ENCODE assay signal across 1 cellular context in the genomic region with DNA sequence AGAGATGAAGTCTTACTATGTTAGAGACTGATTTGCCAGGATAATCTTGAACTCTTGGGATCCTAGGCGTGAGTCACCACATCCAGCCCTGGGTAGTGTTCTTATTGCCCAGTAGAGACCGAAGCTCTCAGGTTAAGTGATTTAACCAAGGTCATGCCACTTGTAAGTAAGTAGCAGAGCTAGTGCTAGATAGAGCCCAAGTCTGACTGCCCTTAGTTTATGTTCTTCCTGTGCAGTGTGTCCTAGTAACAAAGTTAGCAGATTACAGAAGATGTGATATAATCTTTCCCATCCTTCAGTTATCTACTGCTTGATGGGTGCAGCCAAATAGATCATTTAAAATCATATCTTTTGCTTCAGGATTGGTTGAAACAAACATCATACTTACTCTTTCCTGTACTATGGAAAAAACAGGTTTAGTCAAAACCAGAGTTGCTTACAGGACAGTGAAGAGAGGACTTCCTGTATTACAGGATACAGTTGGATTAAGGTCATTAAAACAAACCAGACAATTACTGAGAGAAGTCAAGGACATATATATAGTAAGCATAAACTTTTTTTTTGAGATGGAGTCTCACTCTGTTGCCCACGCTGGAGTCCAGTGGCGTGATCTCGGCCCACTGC.
TF ChIP-seq lines count a peak whose summit lies in the region.

No MANE protein-coding gene starts in this region.

TF ChIP-seq in endothelial cell of umbilical vein, 7 proteins besides CTCF, POLR2A, EP300 and RAD21:
- TF ChIP-seq JUN (IDR thresholded peaks at IDR 0.05; ENCODE audit: borderline replicate concordance, insufficient read depth, insufficient read length, low read depth) (no peak), POLR2AphosphoS5 (IDR thresholded peaks at IDR 0.05; ENCODE audit: insufficient read depth, low read depth, low read length) (no peak), MAX (IDR thresholded peaks at IDR 0.05; ENCODE audit: insufficient read depth, insufficient read length) (no peak), FOS (IDR thresholded peaks at IDR 0.05; ENCODE audit: borderline replicate concordance, insufficient read depth, low read length) (no peak), EZH2 (IDR thresholded peaks at IDR 0.05; ENCODE audit: borderline replicate concordance, low read depth, low read length, severe bottlenecking) (no peak), MYC (IDR thresholded peaks at IDR 0.05; ENCODE audit: low read depth, low read length) (no peak), GATA2 (IDR thresholded peaks at IDR 0.05; ENCODE audit: insufficient read depth, insufficient read length, low read depth, low read length) (no peak)
